1 cellular context compared by ENCODE assay signal in the genomic region with DNA sequence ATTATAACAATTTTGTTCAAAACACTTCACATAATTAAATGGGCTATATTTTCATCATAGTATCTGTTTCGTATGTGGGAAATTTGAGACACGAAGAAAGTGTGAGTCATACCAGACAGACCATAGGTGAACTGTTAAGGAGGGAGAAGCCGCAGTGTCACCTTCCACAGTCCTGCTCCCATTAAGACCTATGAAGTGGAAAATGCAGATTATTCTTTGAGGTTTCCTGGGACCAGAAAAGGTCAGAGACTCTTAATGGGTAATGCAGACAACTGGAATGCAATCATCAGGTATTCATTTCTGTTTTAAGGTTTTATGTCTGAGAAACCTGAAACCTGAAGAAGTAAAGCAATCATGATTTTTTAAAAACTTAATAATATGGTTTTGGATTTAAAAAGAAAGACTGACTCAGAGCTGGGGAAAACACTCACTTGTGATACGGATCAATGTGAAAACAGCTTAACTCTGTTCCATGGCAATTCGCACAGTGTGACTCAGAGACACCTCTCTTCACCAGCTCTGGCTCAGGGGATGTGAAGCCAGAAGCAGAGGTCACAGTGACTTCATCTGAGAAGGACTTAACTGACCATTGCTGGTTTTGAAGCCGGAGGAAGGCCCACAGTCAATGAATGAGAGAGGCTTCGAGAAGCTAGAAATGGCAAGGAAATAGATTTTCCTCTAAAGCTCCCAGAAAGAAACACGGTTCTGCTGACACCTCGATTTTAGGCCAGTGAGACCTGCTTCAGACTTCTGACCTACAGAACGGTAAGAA.
TF ChIP-seq lines count a peak whose summit lies in the region.

No MANE protein-coding gene starts in this region.

TF ChIP-seq in GM12878, 131 proteins besides CTCF, POLR2A, EP300 and RAD21 (continued from another document and continues in another):
- TF ChIP-seq, protein P1, sequence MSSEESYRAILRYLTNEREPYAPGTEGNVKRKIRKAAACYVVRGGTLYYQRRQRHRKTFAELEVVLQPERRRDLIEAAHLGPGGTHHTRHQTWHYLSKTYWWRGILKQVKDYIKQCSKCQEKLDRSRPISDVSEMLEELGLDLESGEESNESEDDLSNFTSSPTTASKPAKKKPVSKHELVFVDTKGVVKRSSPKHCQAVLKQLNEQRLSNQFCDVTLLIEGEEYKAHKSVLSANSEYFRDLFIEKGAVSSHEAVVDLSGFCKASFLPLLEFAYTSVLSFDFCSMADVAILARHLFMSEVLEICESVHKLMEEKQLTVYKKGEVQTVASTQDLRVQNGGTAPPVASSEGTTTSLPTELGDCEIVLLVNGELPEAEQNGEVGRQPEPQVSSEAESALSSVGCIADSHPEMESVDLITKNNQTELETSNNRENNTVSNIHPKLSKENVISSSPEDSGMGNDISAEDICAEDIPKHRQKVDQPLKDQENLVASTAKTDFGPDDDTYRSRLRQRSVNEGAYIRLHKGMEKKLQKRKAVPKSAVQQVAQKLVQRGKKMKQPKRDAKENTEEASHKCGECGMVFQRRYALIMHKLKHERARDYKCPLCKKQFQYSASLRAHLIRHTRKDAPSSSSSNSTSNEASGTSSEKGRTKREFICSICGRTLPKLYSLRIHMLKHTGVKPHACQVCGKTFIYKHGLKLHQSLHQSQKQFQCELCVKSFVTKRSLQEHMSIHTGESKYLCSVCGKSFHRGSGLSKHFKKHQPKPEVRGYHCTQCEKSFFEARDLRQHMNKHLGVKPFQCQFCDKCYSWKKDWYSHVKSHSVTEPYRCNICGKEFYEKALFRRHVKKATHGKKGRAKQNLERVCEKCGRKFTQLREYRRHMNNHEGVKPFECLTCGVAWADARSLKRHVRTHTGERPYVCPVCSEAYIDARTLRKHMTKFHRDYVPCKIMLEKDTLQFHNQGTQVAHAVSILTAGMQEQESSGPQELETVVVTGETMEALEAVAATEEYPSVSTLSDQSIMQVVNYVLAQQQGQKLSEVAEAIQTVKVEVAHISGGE (CRISPR knock-in tag; IDR thresholded peaks at IDR 0.05) = no peak
- TF ChIP-seq SPI1 (IDR thresholded peaks at IDR 0.05; ENCODE audit: borderline replicate concordance, insufficient read depth, low read depth, low read length) (no peak), MYB (IDR thresholded peaks at IDR 0.05; ENCODE audit: borderline replicate concordance, low read depth, low read length) (no peak), PML (IDR thresholded peaks at IDR 0.05; ENCODE audit: low read length) (peak; percentile 62; the same call in 1 of the 2 replicates), MEF2B (IDR thresholded peaks at IDR 0.05; ENCODE audit: partially characterized antibody, poor library complexity, severe bottlenecking) (peak; percentile 59), FOXK2 (IDR thresholded peaks at IDR 0.05) (no peak), MTA2 (IDR thresholded peaks at IDR 0.05; ENCODE audit: low read depth) (peak; percentile 93), CHD4 (IDR thresholded peaks at IDR 0.05) (no peak), RAD51 (IDR thresholded peaks at IDR 0.05) (no peak), EZH2 (IDR thresholded peaks at IDR 0.05; ENCODE audit: borderline replicate concordance, control insufficient read depth, low read depth, low read length) (no peak), SREBF1 (IDR thresholded peaks at IDR 0.05; ENCODE audit: low read length) (no peak), CEBPB (IDR thresholded peaks at IDR 0.05; ENCODE audit: borderline replicate concordance in 1 of 2, low read depth in 2 of 2, low read length in 2 of 2) (no peak), TARDBP (IDR thresholded peaks at IDR 0.05; ENCODE audit: borderline replicate concordance) (no peak), TAF1 (IDR thresholded peaks at IDR 0.05; ENCODE audit: borderline replicate concordance, low read depth, low read length) (no peak), RB1 (IDR thresholded peaks at IDR 0.05; ENCODE audit: borderline replicate concordance) (no peak), WRNIP1 (IDR thresholded peaks at IDR 0.05; ENCODE audit: borderline replicate concordance, low read depth, low read length) (no peak), STAT1 (conservative IDR thresholded peaks at IDR 0.05) (no peak), NR2C1 (IDR thresholded peaks at IDR 0.05) (no peak), NBN (IDR thresholded peaks at IDR 0.05) (no peak), SUPT20H (IDR thresholded peaks at IDR 0.05; ENCODE audit: borderline replicate concordance, control insufficient read depth, low read depth, low read length) (no peak), FOS (IDR thresholded peaks at IDR 0.05; ENCODE audit: borderline replicate concordance, extremely low read depth, insufficient read length) (no peak), SMARCA5 (IDR thresholded peaks at IDR 0.05) (no peak), NFIC (IDR thresholded peaks at IDR 0.05; ENCODE audit: low read depth, low read length) (peak; percentile 91), BCL11A (IDR thresholded peaks at IDR 0.05; ENCODE audit: low read depth, low read length) (peak; percentile 85), SREBF2 (IDR thresholded peaks at IDR 0.05; ENCODE audit: low read length) (no peak)
- TF ChIP-seq, protein P2, sequence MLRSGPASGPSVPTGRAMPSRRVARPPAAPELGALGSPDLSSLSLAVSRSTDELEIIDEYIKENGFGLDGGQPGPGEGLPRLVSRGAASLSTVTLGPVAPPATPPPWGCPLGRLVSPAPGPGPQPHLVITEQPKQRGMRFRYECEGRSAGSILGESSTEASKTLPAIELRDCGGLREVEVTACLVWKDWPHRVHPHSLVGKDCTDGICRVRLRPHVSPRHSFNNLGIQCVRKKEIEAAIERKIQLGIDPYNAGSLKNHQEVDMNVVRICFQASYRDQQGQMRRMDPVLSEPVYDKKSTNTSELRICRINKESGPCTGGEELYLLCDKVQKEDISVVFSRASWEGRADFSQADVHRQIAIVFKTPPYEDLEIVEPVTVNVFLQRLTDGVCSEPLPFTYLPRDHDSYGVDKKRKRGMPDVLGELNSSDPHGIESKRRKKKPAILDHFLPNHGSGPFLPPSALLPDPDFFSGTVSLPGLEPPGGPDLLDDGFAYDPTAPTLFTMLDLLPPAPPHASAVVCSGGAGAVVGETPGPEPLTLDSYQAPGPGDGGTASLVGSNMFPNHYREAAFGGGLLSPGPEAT (IDR thresholded peaks at IDR 0.05; ENCODE audit: low read depth) = peak; percentile 87
- TF ChIP-seq, protein P3, sequence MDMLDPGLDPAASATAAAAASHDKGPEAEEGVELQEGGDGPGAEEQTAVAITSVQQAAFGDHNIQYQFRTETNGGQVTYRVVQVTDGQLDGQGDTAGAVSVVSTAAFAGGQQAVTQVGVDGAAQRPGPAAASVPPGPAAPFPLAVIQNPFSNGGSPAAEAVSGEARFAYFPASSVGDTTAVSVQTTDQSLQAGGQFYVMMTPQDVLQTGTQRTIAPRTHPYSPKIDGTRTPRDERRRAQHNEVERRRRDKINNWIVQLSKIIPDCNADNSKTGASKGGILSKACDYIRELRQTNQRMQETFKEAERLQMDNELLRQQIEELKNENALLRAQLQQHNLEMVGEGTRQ (IDR thresholded peaks at IDR 0.05; ENCODE audit: borderline replicate concordance, low read depth, low read length) = no peak
- TF ChIP-seq, protein P4, sequence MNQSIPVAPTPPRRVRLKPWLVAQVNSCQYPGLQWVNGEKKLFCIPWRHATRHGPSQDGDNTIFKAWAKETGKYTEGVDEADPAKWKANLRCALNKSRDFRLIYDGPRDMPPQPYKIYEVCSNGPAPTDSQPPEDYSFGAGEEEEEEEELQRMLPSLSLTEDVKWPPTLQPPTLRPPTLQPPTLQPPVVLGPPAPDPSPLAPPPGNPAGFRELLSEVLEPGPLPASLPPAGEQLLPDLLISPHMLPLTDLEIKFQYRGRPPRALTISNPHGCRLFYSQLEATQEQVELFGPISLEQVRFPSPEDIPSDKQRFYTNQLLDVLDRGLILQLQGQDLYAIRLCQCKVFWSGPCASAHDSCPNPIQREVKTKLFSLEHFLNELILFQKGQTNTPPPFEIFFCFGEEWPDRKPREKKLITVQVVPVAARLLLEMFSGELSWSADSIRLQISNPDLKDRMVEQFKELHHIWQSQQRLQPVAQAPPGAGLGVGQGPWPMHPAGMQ (IDR thresholded peaks at IDR 0.05; ENCODE audit: borderline replicate concordance) = no peak
- TF ChIP-seq, protein P5, sequence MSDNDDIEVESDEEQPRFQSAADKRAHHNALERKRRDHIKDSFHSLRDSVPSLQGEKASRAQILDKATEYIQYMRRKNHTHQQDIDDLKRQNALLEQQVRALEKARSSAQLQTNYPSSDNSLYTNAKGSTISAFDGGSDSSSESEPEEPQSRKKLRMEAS (IDR thresholded peaks at IDR 0.05; ENCODE audit: low read depth, low read length) = no peak
- TF ChIP-seq, protein P6, sequence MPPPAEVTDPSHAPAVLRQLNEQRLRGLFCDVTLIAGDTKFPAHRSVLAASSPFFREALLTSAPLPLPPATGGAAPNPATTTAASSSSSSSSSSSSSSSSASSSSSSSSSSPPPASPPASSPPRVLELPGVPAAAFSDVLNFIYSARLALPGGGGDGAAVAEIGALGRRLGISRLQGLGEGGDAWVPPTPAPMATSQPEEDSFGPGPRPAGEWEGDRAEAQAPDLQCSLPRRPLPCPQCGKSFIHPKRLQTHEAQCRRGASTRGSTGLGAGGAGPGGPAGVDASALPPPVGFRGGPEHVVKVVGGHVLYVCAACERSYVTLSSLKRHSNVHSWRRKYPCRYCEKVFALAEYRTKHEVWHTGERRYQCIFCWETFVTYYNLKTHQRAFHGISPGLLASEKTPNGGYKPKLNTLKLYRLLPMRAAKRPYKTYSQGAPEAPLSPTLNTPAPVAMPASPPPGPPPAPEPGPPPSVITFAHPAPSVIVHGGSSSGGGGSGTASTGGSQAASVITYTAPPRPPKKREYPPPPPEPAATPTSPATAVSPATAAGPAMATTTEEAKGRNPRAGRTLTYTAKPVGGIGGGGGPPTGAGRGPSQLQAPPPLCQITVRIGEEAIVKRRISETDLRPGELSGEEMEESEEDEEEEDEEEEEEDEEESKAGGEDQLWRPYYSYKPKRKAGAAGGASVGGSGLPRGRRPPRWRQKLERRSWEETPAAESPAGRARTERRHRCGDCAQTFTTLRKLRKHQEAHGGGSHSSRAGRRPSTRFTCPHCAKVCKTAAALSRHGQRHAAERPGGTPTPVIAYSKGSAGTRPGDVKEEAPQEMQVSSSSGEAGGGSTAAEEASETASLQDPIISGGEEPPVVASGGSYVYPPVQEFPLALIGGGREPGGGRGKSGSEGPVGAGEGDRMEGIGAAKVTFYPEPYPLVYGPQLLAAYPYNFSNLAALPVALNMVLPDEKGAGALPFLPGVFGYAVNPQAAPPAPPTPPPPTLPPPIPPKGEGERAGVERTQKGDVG (CRISPR knock-in tag; IDR thresholded peaks at IDR 0.05) = no peak
- TF ChIP-seq, protein P7, sequence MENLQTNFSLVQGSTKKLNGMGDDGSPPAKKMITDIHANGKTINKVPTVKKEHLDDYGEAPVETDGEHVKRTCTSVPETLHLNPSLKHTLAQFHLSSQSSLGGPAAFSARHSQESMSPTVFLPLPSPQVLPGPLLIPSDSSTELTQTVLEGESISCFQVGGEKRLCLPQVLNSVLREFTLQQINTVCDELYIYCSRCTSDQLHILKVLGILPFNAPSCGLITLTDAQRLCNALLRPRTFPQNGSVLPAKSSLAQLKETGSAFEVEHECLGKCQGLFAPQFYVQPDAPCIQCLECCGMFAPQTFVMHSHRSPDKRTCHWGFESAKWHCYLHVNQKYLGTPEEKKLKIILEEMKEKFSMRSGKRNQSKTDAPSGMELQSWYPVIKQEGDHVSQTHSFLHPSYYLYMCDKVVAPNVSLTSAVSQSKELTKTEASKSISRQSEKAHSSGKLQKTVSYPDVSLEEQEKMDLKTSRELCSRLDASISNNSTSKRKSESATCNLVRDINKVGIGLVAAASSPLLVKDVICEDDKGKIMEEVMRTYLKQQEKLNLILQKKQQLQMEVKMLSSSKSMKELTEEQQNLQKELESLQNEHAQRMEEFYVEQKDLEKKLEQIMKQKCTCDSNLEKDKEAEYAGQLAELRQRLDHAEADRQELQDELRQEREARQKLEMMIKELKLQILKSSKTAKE (IDR thresholded peaks at IDR 0.05; ENCODE audit: low read depth, poor library complexity, severe bottlenecking) = peak; percentile 88
- TF ChIP-seq, protein P8, sequence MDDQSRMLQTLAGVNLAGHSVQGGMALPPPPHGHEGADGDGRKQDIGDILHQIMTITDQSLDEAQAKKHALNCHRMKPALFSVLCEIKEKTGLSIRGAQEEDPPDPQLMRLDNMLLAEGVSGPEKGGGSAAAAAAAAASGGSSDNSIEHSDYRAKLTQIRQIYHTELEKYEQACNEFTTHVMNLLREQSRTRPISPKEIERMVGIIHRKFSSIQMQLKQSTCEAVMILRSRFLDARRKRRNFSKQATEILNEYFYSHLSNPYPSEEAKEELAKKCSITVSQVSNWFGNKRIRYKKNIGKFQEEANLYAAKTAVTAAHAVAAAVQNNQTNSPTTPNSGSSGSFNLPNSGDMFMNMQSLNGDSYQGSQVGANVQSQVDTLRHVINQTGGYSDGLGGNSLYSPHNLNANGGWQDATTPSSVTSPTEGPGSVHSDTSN (IDR thresholded peaks at IDR 0.05; ENCODE audit: insufficient replicate concordance, low read depth, low read length) = no peak
- TF ChIP-seq, protein P9, sequence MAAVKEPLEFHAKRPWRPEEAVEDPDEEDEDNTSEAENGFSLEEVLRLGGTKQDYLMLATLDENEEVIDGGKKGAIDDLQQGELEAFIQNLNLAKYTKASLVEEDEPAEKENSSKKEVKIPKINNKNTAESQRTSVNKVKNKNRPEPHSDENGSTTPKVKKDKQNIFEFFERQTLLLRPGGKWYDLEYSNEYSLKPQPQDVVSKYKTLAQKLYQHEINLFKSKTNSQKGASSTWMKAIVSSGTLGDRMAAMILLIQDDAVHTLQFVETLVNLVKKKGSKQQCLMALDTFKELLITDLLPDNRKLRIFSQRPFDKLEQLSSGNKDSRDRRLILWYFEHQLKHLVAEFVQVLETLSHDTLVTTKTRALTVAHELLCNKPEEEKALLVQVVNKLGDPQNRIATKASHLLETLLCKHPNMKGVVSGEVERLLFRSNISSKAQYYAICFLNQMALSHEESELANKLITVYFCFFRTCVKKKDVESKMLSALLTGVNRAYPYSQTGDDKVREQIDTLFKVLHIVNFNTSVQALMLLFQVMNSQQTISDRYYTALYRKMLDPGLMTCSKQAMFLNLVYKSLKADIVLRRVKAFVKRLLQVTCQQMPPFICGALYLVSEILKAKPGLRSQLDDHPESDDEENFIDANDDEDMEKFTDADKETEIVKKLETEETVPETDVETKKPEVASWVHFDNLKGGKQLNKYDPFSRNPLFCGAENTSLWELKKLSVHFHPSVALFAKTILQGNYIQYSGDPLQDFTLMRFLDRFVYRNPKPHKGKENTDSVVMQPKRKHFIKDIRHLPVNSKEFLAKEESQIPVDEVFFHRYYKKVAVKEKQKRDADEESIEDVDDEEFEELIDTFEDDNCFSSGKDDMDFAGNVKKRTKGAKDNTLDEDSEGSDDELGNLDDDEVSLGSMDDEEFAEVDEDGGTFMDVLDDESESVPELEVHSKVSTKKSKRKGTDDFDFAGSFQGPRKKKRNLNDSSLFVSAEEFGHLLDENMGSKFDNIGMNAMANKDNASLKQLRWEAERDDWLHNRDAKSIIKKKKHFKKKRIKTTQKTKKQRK (IDR thresholded peaks at IDR 0.05; ENCODE audit: low read depth, low read length) = no peak
- TF ChIP-seq, protein P10, sequence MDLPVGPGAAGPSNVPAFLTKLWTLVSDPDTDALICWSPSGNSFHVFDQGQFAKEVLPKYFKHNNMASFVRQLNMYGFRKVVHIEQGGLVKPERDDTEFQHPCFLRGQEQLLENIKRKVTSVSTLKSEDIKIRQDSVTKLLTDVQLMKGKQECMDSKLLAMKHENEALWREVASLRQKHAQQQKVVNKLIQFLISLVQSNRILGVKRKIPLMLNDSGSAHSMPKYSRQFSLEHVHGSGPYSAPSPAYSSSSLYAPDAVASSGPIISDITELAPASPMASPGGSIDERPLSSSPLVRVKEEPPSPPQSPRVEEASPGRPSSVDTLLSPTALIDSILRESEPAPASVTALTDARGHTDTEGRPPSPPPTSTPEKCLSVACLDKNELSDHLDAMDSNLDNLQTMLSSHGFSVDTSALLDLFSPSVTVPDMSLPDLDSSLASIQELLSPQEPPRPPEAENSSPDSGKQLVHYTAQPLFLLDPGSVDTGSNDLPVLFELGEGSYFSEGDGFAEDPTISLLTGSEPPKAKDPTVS (IDR thresholded peaks at IDR 0.05; ENCODE audit: low read depth, low read length) = no peak
